9 cellular contexts compared by ENCODE assay signal in the genomic region with DNA sequence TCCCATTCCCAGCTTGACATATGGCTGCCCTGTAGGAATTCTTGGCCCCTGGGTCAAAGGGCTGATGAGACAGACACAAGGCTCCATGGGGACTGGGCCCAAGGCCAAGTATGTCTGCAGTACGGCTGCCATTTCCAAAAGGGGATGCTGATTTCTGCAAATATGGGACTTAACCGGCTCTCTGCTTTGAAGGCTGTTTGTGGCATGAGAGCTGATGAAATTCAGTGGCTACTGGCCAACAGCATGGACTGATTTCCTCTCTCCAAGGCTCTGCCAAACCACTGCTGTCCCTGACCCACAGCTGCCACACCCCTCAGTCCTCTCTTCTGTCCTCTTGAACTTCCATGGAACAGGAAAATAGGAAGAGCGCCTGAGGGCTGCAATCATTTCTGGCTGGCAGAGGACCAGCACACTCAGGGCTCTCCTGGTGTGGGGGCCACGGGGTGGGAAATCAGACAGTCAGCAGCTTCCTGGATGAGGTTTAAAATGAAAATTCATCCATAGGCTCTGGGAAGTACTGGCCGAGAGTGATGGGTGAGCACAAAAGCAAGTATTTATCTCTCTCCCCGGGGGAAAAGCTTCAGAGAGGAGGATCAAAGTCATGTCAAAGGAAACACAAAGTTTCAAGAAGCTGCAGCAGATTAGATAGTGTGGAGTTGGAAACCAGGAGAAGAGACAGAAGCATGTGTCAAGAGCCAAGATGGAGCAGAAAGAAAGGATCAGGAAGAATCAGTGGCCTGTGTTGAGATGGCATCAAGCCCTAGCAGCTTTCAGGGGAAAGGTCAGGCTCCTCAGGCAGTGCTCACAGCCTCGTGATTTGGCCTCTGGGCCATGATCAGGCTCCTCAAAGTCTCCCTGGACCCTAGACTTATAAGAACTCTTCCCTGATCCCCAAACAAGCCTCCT.
DNase-seq lines count a peak whose midpoint lies in the region; ATAC-seq and TF ChIP-seq lines count a peak whose summit lies in the region.
"Had no signal": no experiment of that assay in that cellular context is flagged by ENCODE, and none has a peak within 500 bp of the region (broad histone marks: within the 10 kb centered on the region; RNA-seq: fewer than 3 reads in every experiment).

No MANE protein-coding gene starts in this region.

- TF ChIP-seq POLR2A in vagina (IDR thresholded peaks at IDR 0.05): no peak

- H3K9me3 ChIP-seq in BE2C (no peaks in the 10 kb centered on the region), vagina (no peaks in the 10 kb centered on the region)

- intact Hi-C loops in vagina (cut with DNase I): no loop called here

- no peaks in the 10 kb centered on the region for H3K36me3 ChIP-seq in BE2C
- peaks cover 0 to 22% of the 10 kb centered on the region in 2 donors for H3K36me3 ChIP-seq in vagina

- ATAC-seq in GM21423 (IDR thresholded peaks at IDR 0.05; ENCODE audit: unreplicated experiment) (no peak), GM21786 (IDR thresholded peaks at IDR 0.05; ENCODE audit: unreplicated experiment) (no peak)

- H3K4me3 ChIP-seq in BE2C (ENCODE audit: low read depth, low read length): no peak overlapping the region
- no peak overlapping the region for H3K4me3 ChIP-seq in vagina

- H3K4me1 ChIP-seq in BE2C (peaks cover 7% of the 10 kb centered on the region), vagina (peaks cover 35% of the 10 kb centered on the region)

- DNase-seq in BE2C: peak; percentile 60
- DNase-seq in NCI-H2029 treated with DMSO at 0.1 percent for 48 hours (lab: John Stamatoyannopoulos, UW): peak; percentile 83
- DNase-seq in cerebellar cortex (ENCODE audit: low spot score): peak; percentile 83
- peak; percentile 95 to 99 for DNase-seq in lung microvascular endothelial cell (ENCODE audit: low read depth in 2 of 2)
- peak in 1 of 2 donors; percentile 96 for DNase-seq in vagina (ENCODE audit: extremely low spot score in 2 of 2)
- DNase-seq in OCI-M2 (lab: John Stamatoyannopoulos, UW; ENCODE audit: unreplicated experiment): no peak
- DNase-seq: activated naive CD8-positive, alpha-beta T cell treated with anti-CD3 and anti-CD28 coated beads, Interleukin-2, amount 10 ng/mL, durations not matched to agents 7 days and 5 days had no signal

- peak overlapping the region; percentile 69 for H3K27ac ChIP-seq in vagina

- H3K27me3 ChIP-seq in BE2C (no peaks in the 10 kb centered on the region), vagina (no peaks in the 10 kb centered on the region)

- TF ChIP-seq CTCF in BE2C (IDR thresholded peaks at IDR 0.05; ENCODE audit: low read depth, low read length) (no peak), vagina (IDR thresholded peaks at IDR 0.05) (no peak)
